8 cellular contexts compared by ENCODE assay signal in the genomic region with DNA sequence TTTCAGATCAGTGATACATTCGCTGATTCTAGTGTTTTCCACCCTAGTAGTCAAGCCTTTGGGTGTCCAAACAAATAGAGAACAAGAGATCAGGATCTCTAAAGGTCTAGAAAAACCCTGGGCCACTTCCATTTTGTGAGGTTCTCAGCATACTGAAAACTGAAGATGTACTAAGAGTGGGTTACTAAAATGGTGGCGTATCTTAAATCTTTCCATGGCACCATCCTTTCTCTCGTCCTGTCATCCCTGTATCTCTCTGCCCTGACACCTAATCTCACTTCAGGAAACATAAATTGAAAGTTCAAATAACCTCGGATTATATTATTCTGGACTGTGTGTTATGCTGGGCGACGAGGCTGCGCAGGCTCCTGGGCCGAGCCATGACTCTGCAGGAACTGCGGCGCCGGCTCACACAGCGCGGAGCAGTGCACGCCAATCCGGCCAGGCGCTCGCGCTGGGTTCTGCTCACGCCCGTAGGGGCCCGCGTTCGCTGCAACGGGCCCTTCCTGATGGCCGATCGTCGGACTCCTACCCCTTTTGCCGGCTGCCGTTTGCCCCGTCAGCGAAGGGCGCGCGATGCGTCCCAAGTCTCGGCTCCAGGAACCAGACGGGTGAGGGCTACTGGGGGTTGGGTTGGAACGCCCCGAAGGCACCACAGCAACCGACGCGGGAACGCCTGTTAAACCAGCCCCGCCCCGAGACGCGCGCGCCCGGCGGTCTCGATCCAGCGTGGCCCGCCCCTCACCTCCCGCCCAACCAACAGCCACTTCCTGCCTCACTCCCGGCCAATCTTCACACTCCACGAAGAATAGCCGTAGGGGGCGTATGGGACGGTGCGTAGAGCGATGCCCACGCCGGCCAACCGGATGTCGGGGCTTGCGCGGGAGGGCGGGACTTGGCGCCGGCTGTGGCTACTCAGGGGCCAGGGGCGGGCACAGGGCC. TPM values are rescaled to one million over a fixed set of nuclear protein-coding genes. Genes with fewer than 3 reads are reported as not detected.
A peak's percentile ranks its signal among the peaks of the same experiment; 100 is the strongest.
DNase-seq lines count a peak whose midpoint lies in the region; ATAC-seq and TF ChIP-seq lines count a peak whose summit lies in the region.

No MANE protein-coding gene starts in this region.

- H3K4me3 ChIP-seq in thymus (ENCODE audit: low read length) = peak overlapping the region; percentile 95

- peaks cover 23% of the 10 kb centered on the region for H3K4me1 Mint-ChIP-seq in activated naive CD8-positive, alpha-beta T cell treated with anti-CD3 and anti-CD28 coated beads, Interleukin-2, amount 10 ng/mL, durations not matched to agents 7 days and 5 days
- peaks cover 35% of the 10 kb centered on the region for H3K4me1 Mint-ChIP-seq in osteocyte (ENCODE audit: unreplicated experiment)

- H3K4me3 Mint-ChIP-seq in activated naive CD8-positive, alpha-beta T cell treated with anti-CD3 and anti-CD28 coated beads, Interleukin-2, amount 10 ng/mL, durations not matched to agents 7 days and 5 days = peak overlapping the region; percentile 95
- H3K4me3 Mint-ChIP-seq in osteocyte (ENCODE audit: unreplicated experiment) = peak overlapping the region; percentile 98

- H3K27me3 ChIP-seq in thymus (ENCODE audit: control insufficient read depth, insufficient read depth) = no peaks in the 10 kb centered on the region

- intact Hi-C loops in head of caudate nucleus (cut with DNase I) = loop anchor here (2.0 kb wide), 2 partner anchors 19 to 35 kb away; a partner anchor contains a TSS

- H3K27me3 Mint-ChIP-seq in activated naive CD8-positive, alpha-beta T cell treated with anti-CD3 and anti-CD28 coated beads, Interleukin-2, amount 10 ng/mL, durations not matched to agents 7 days and 5 days = no peaks in the 10 kb centered on the region
- no peaks in the 10 kb centered on the region for H3K27me3 Mint-ChIP-seq in osteocyte (ENCODE audit: unreplicated experiment)

- POLR2A ChIA-PET in activated naive CD8-positive, alpha-beta T cell treated with anti-CD3 and anti-CD28 coated beads, Interleukin-2, amount 10 ng/mL, durations not matched to agents 7 days and 5 days (lab: Charles Lee) = interaction anchor here (1.3 to 2.3 kb wide), 5 partner anchors 20 to 75 kb away, joined by 8 to 23 read pairs (median 10); a partner anchor contains a TSS

- no peaks in the 10 kb centered on the region for H3K9me3 ChIP-seq in thymus (ENCODE audit: control insufficient read depth)

- ATAC-seq in HG02623 (IDR thresholded peaks at IDR 0.05; ENCODE audit: unreplicated experiment) (peak; percentile 86), SK-N-SH treated with all-trans-retinoic acid at 6 μM for 48 hours (peak; percentile 93)
- ATAC-seq in activated naive CD8-positive, alpha-beta T cell treated with anti-CD3 and anti-CD28 coated beads, Interleukin-2, amount 10 ng/mL, durations not matched to agents 7 days and 5 days (ENCODE audit: low read depth) = peak; percentile 92

- H3K27ac ChIP-seq in thymus (ENCODE audit: low read depth) = peak overlapping the region; percentile 98

- H3K36me3 ChIP-seq in thymus (ENCODE audit: control insufficient read depth, insufficient read depth) = no peaks in the 10 kb centered on the region

- DNase-seq in GM10266 (ENCODE audit: extremely low spot score) (peak; percentile 99), NCI-H1092 treated with DMSO at 0.1 percent for 48 hours (lab: John Stamatoyannopoulos, UW) (peak; percentile 97), head of caudate nucleus (peak; percentile 97 to 100 (median 99)), osteocyte (ENCODE audit: extremely low spot score, unreplicated experiment) (peak; percentile 100)
- DNase-seq in activated naive CD8-positive, alpha-beta T cell treated with anti-CD3 and anti-CD28 coated beads, Interleukin-2, amount 10 ng/mL, durations not matched to agents 7 days and 5 days = peak; percentile 98

- TF ChIP-seq CTCF in GM10266 (IDR thresholded peaks at IDR 0.05; ENCODE audit: control insufficient read depth, insufficient read depth, low read depth, missing control alignments) (no peak), osteocyte (IDR thresholded peaks at IDR 0.05) (no peak)

- peaks cover 9% of the 10 kb centered on the region for H3K36me3 Mint-ChIP-seq in activated naive CD8-positive, alpha-beta T cell treated with anti-CD3 and anti-CD28 coated beads, Interleukin-2, amount 10 ng/mL, durations not matched to agents 7 days and 5 days
- H3K36me3 Mint-ChIP-seq in osteocyte (ENCODE audit: unreplicated experiment) = peaks cover 7% of the 10 kb centered on the region

- no peaks in the 10 kb centered on the region for H3K9me3 Mint-ChIP-seq in activated naive CD8-positive, alpha-beta T cell treated with anti-CD3 and anti-CD28 coated beads, Interleukin-2, amount 10 ng/mL, durations not matched to agents 7 days and 5 days
- no peaks in the 10 kb centered on the region for H3K9me3 Mint-ChIP-seq in osteocyte (ENCODE audit: unreplicated experiment)

- H3K4me1 ChIP-seq in thymus (ENCODE audit: control insufficient read depth, insufficient read depth, low read length) = peaks cover 13% of the 10 kb centered on the region

- WGBS in thymus = 2% methylated on average over 72 of the region's 72 CpGs

- H3K27ac Mint-ChIP-seq in activated naive CD8-positive, alpha-beta T cell treated with anti-CD3 and anti-CD28 coated beads, Interleukin-2, amount 10 ng/mL, durations not matched to agents 7 days and 5 days = peak overlapping the region; percentile 97
- peak overlapping the region; percentile 99 for H3K27ac Mint-ChIP-seq in osteocyte (ENCODE audit: unreplicated experiment)

TF ChIP-seq in SK-N-SH treated with all-trans-retinoic acid at 6 μM for 48 hours, 23 proteins besides CTCF, POLR2A, EP300 and RAD21:
- TF ChIP-seq ZFP3 (CRISPR knock-in tag; IDR thresholded peaks at IDR 0.05) (peak; percentile 83), CSDC2 (CRISPR knock-in tag; IDR thresholded peaks at IDR 0.05) (peak; percentile 84; the same call in 1 of the 2 replicates), RARB (CRISPR knock-in tag; IDR thresholded peaks at IDR 0.05) (no peak), SNAI2 (CRISPR knock-in tag; IDR thresholded peaks at IDR 0.05) (0 out of 2 replicates have a peak, but pooled peaks have one; percentile 64), ZNF8 (CRISPR knock-in tag; IDR thresholded peaks at IDR 0.05) (no peak), ESRRG (CRISPR knock-in tag; IDR thresholded peaks at IDR 0.05) (no peak)
- TF ChIP-seq, protein P1, sequence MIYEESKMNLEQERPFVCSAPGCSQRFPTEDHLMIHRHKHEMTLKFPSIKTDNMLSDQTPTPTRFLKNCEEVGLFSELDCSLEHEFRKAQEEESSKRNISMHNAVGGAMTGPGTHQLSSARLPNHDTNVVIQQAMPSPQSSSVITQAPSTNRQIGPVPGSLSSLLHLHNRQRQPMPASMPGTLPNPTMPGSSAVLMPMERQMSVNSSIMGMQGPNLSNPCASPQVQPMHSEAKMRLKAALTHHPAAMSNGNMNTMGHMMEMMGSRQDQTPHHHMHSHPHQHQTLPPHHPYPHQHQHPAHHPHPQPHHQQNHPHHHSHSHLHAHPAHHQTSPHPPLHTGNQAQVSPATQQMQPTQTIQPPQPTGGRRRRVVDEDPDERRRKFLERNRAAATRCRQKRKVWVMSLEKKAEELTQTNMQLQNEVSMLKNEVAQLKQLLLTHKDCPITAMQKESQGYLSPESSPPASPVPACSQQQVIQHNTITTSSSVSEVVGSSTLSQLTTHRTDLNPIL (CRISPR knock-in tag; IDR thresholded peaks at IDR 0.05; ENCODE audit: low read depth) = no peak

RNA-seq across cellular contexts. Expression of a gene that starts 0.5 kb away (rescaled TPM):
- 100 to 1,000 TPM; 255 to 294 TPM for total RNA-seq in activated naive CD8-positive, alpha-beta T cell treated with anti-CD3 and anti-CD28 coated beads, Interleukin-2, amount 10 ng/mL, durations not matched to agents 7 days and 5 days
- 809 and 868 TPM in 2 replicates for total RNA-seq in osteocyte
- 86.1 TPM for polyA plus RNA-seq in thymus

RNA-seq across cellular contexts. Expression of a gene that starts 17.4 kb away (rescaled TPM):
- under 1 TPM in 1 of 2 experiments, not detected in 1; 0.40 TPM for total RNA-seq in activated naive CD8-positive, alpha-beta T cell treated with anti-CD3 and anti-CD28 coated beads, Interleukin-2, amount 10 ng/mL, durations not matched to agents 7 days and 5 days
- not detected in 2 replicates for total RNA-seq in osteocyte
- 0.07 TPM for polyA plus RNA-seq in thymus

RNA-seq across cellular contexts. Expression of a gene that starts 34.4 kb away (rescaled TPM):
- total RNA-seq in activated naive CD8-positive, alpha-beta T cell treated with anti-CD3 and anti-CD28 coated beads, Interleukin-2, amount 10 ng/mL, durations not matched to agents 7 days and 5 days = 10 to 100 TPM; 38.5 TPM
- total RNA-seq in osteocyte = 33.1 and 34.1 TPM in 2 replicates
- polyA plus RNA-seq in thymus = 13.3 TPM

Comparison
In these comparisons a context has a peak if more than half of its experiments do, and no peak if none do; other contexts are left out.
1. Peak in every context shown above with its lines: DNase-seq, ATAC-seq, H3K4me3 ChIP-seq and H3K27ac ChIP-seq.